8 cellular contexts compared by ENCODE assay signal in genomic region chr6:89411269-89412070, GRCh38. TPM values are rescaled to one million over a fixed set of nuclear protein-coding genes. Genes with fewer than 3 reads are reported as not detected.
DNase-seq lines count a peak whose midpoint lies in the region; ATAC-seq and TF ChIP-seq lines count a peak whose summit lies in the region.

No MANE protein-coding gene starts in this region.

- peak overlapping the region; percentile 46 for H3K4me3 ChIP-seq in WI38 (ENCODE audit: low read depth, low read length)
- peak overlapping the region; percentile 48 to 93 (median 79) for H3K4me3 ChIP-seq in subcutaneous abdominal adipose tissue (ENCODE audit: low read depth in 1 of 5, low read length in 5 of 5)

- H3K9ac ChIP-seq in subcutaneous abdominal adipose tissue (ENCODE audit: low read length in 5 of 5) = peak overlapping the region in 4 of 5 donors; percentile 60 to 77 (median 72)

- H3K4me3 Mint-ChIP-seq in mesothelial cell of epicardium = peak overlapping the region; percentile 72

- H3K27ac ChIP-seq in subcutaneous abdominal adipose tissue (ENCODE audit: low read depth, low read length) = no peak overlapping the region

- peaks cover 13% of the 10 kb centered on the region for H3K4me1 Mint-ChIP-seq in mesothelial cell of epicardium

- H3K9me3 Mint-ChIP-seq in mesothelial cell of epicardium = no peaks in the 10 kb centered on the region

- no peak overlapping the region for H3K27ac Mint-ChIP-seq in mesothelial cell of epicardium

- DNase-seq in DMS53 (lab: John Stamatoyannopoulos, UW) (peak; percentile 66), HuH-7 (ENCODE audit: low spot score) (peak; percentile 56), ecto neural progenitor cell (ENCODE audit: low spot score) (peak; percentile 81), mesothelial cell of epicardium (ENCODE audit: low spot score in 2 of 2, unreplicated experiment in 2 of 2) (peak in 1 of 2 experiments; percentile 54), SHP77 (lab: John Stamatoyannopoulos, UW) (no peak)

- ATAC-seq in GM21381 (IDR thresholded peaks at IDR 0.05; ENCODE audit: unreplicated experiment) = peak; percentile 43

- no peaks in the 10 kb centered on the region for H3K36me3 ChIP-seq in subcutaneous abdominal adipose tissue (ENCODE audit: control insufficient read depth in 5 of 5, insufficient read depth in 5 of 5, low read length in 5 of 5)

- no peaks in the 10 kb centered on the region for H3K36me3 Mint-ChIP-seq in mesothelial cell of epicardium

- no peaks in the 10 kb centered on the region for H3K9me3 ChIP-seq in subcutaneous abdominal adipose tissue (ENCODE audit: control insufficient read depth in 5 of 5, low read length in 5 of 5)

- peaks cover 2 to 26% (median 26%) of the 10 kb centered on the region in 5 donors for H3K4me1 ChIP-seq in subcutaneous abdominal adipose tissue (ENCODE audit: control insufficient read depth in 5 of 5, insufficient read depth in 5 of 5, low read length in 5 of 5)

- no peak for TF ChIP-seq CTCF in WI38 (IDR thresholded peaks at IDR 0.05; ENCODE audit: low read depth, low read length)
- TF ChIP-seq CTCF in mesothelial cell of epicardium (IDR thresholded peaks at IDR 0.05; ENCODE audit: unreplicated experiment) = no peak

- no peaks in the 10 kb centered on the region for H3K27me3 ChIP-seq in subcutaneous abdominal adipose tissue (ENCODE audit: control insufficient read depth in 5 of 5, insufficient read depth in 4 of 5, low read length in 5 of 5)

- peaks cover 52% of the 10 kb centered on the region for H3K27me3 Mint-ChIP-seq in mesothelial cell of epicardium (ENCODE audit: low read depth)

RNA-seq across cellular contexts. Expression of gene RRAGD, which starts 0.6 kb away (rescaled TPM):
- 5.6 to 6.9 TPM (median 5.6 TPM) in 3 replicates for total RNA-seq in mesothelial cell of epicardium

RNA-seq across cellular contexts. Expression of gene ANKRD6, which starts 21.5 kb away (rescaled TPM):
- 41.0 to 44.9 TPM (median 43.5 TPM) in 3 replicates for total RNA-seq in mesothelial cell of epicardium

RNA-seq across cellular contexts. Expression of gene UBE2J1, which starts 58.9 kb away (rescaled TPM):
- 32.2 to 35.0 TPM (median 34.2 TPM) in 3 replicates for total RNA-seq in mesothelial cell of epicardium

Comparison
In these comparisons a context has a peak if more than half of its experiments do, and no peak if none do; other contexts are left out.
1. DNase-seq: peak in DMS53 (single experiment), HuH-7 (single experiment) and ecto neural progenitor cell (single experiment); none in SHP77 (0 of 2).